ENCODE assay signal across 11 cellular contexts in the genomic region with DNA sequence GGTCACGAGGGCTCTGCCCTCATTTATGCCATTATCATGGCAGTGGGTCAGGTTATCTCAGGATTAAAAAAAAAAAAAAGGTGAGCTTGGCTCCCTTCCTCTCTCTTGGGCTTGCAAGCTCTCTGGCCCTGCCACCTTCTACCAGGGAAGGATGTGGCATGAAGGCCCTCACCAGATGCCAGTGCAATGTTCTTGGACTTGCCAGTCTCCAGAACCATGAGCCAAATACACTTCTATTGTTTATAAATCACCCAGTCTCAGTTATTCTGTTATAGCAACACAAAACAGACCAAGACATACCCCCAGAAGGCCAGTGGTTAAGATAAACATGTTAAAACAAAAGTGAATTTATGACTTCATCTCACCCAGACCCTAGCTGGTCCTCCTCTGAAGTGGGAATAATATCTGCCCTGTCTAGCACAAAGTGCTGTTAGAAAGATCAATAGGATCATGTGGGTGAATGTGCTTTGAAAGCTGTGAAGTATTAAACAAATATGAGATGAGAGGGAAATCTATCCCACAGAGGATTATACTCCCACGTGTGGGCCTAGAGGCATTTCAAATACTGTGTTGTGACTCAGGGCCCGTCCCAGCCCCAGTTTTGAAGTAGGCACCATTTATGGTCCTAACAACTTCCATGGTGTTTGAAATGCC.
DNase-seq lines count a peak whose midpoint lies in the region; ATAC-seq and TF ChIP-seq lines count a peak whose summit lies in the region.
"Had no signal": no experiment of that assay in that cellular context is flagged by ENCODE, and none has a peak within 500 bp of the region (broad histone marks: within the 10 kb centered on the region; RNA-seq: fewer than 3 reads in every experiment).

No MANE protein-coding gene starts in this region.

- peak; percentile 34 for DNase-seq in DMS53 treated with DMSO at 0.1 percent for 48 hours (lab: John Stamatoyannopoulos, UW; ENCODE audit: unreplicated experiment)
- DNase-seq in LHCN-M2 (ENCODE audit: low read depth) = peak; percentile 61
- DNase-seq in dorsolateral prefrontal cortex = no peak
- DNase-seq in osteocyte (ENCODE audit: extremely low spot score, unreplicated experiment) = no peak
- no peak for DNase-seq in NCI-H1048 (lab: John Stamatoyannopoulos, UW)
- DNase-seq: NCI-H1417 treated with DMSO at 0.1 percent for 48 hours had no signal

- peak overlapping the region; percentile 63 for H3K27ac Mint-ChIP-seq in osteocyte (ENCODE audit: unreplicated experiment)
- H3K27ac Mint-ChIP-seq: activated B cell treated with CpG ODN at 0.5 μM for 24 hours, mesothelial cell of epicardium had no signal

- TF ChIP-seq CTCF in dorsolateral prefrontal cortex (IDR thresholded peaks at IDR 0.05 in 54 of 56, conservative IDR thresholded peaks at IDR 0.05 in 2 of 56; ENCODE audit: low read depth in 1 of 56, partially characterized antibody in 56 of 56) (no peak), osteocyte (IDR thresholded peaks at IDR 0.05) (no peak)

- peak overlapping the region in 32 of 59 donors; percentile 4 to 82 (median 49) for H3K27ac ChIP-seq in dorsolateral prefrontal cortex

- H3K4me3 Mint-ChIP-seq in osteocyte (ENCODE audit: unreplicated experiment) = no peak overlapping the region
- H3K4me3 Mint-ChIP-seq: activated B cell treated with CpG ODN at 0.5 μM for 24 hours, mesothelial cell of epicardium had no signal

- H3K9me3 Mint-ChIP-seq in osteocyte (ENCODE audit: unreplicated experiment) = no peaks in the 10 kb centered on the region
- H3K9me3 Mint-ChIP-seq: activated B cell treated with CpG ODN at 0.5 μM for 24 hours, mesothelial cell of epicardium had no signal

- H3K36me3 Mint-ChIP-seq in osteocyte (ENCODE audit: unreplicated experiment) = peaks cover 2% of the 10 kb centered on the region
- H3K36me3 Mint-ChIP-seq: mesothelial cell of epicardium had no signal

- no peak overlapping the region for H3K4me3 ChIP-seq in dorsolateral prefrontal cortex

- ATAC-seq in activated CD4-positive, CD25-positive, alpha-beta regulatory T cell treated with anti-CD3 and anti-CD28 coated beads, Interleukin-2, amount 50 U/mL, for 24 hours = no peak
- ATAC-seq in HG03342 (IDR thresholded peaks at IDR 0.05; ENCODE audit: unreplicated experiment) = no peak
- ATAC-seq in GM18867 (IDR thresholded peaks at IDR 0.05; ENCODE audit: unreplicated experiment) = no peak

- no peaks in the 10 kb centered on the region for H3K27me3 Mint-ChIP-seq in osteocyte (ENCODE audit: unreplicated experiment)
- H3K27me3 Mint-ChIP-seq: activated B cell treated with CpG ODN at 0.5 μM for 24 hours had no signal

- intact Hi-C loops in dorsolateral prefrontal cortex (cut with DNase I) = loop anchor here (5.0 to 10.0 kb wide), 5 partner anchors 38 to 1010 kb away; no protein-coding TSS in a partner anchor

- no peaks in the 10 kb centered on the region for H3K27me3 ChIP-seq in dorsolateral prefrontal cortex

- peaks cover 50% of the 10 kb centered on the region for H3K4me1 Mint-ChIP-seq in osteocyte (ENCODE audit: unreplicated experiment)

Comparison
In these comparisons a context has a peak if more than half of its experiments do, and no peak if none do; other contexts are left out.
1. DNase-seq: peak in DMS53 treated with DMSO at 0.1 percent for 48 hours (single experiment) and LHCN-M2 (single experiment); none in dorsolateral prefrontal cortex (0 of 10), osteocyte (single experiment) and NCI-H1048 (single experiment).